ENCODE assay signal across 16 cellular contexts in genomic region chr1:208855403-208855802, GRCh38.
DNase-seq lines count a peak whose midpoint lies in the region; ATAC-seq and TF ChIP-seq lines count a peak whose summit lies in the region.
"Had no signal": no experiment of that assay in that cellular context is flagged by ENCODE, and none has a peak within 500 bp of the region (broad histone marks: within the 10 kb centered on the region; RNA-seq: fewer than 3 reads in every experiment).

No MANE protein-coding gene starts in this region.

- H3K9me3 ChIP-seq in body of pancreas: no peaks in the 10 kb centered on the region
- H3K9me3 ChIP-seq: breast epithelium, gastrocnemius medialis, MG63, thyroid gland had no signal

- no peaks in the 10 kb centered on the region for H3K9me3 Mint-ChIP-seq in activated CD4-positive, alpha-beta T cell treated with anti-CD3 and anti-CD28 coated beads for 36 hours (ENCODE audit: low read depth)

- 56 to 57% methylated on average over 1 of the region's 1 CpG for WGBS in body of pancreas, 2 donors

- no peaks in the 10 kb centered on the region for H3K36me3 ChIP-seq in body of pancreas (replicated peaks in 1 of 2; ENCODE audit: insufficient read depth in 1 of 2, low read depth in 2 of 2)
- H3K36me3 ChIP-seq: breast epithelium, gastrocnemius medialis, MG63, thyroid gland had no signal

- ATAC-seq in GM18858 (IDR thresholded peaks at IDR 0.05; ENCODE audit: unreplicated experiment): peak; percentile 77
- ATAC-seq in GM19455 (IDR thresholded peaks at IDR 0.05; ENCODE audit: unreplicated experiment): peak; percentile 53
- peak; percentile 85 for ATAC-seq in HG02759 (IDR thresholded peaks at IDR 0.05; ENCODE audit: unreplicated experiment)
- ATAC-seq in HG03565 (IDR thresholded peaks at IDR 0.05; ENCODE audit: unreplicated experiment): peak; percentile 90
- no peak for ATAC-seq in activated CD4-positive, alpha-beta T cell treated with anti-CD3 and anti-CD28 coated beads for 36 hours
- no peak for ATAC-seq in body of pancreas
- ATAC-seq: gastrocnemius medialis had no signal

- H3K4me1 ChIP-seq in body of pancreas: no peaks in the 10 kb centered on the region
- H3K4me1 ChIP-seq: breast epithelium, gastrocnemius medialis had no signal

- no peak for TF ChIP-seq POLR2A in body of pancreas (IDR thresholded peaks at IDR 0.05)

- no peak overlapping the region for H3K4me3 Mint-ChIP-seq in activated CD4-positive, alpha-beta T cell treated with anti-CD3 and anti-CD28 coated beads for 36 hours

- H3K27me3 Mint-ChIP-seq in activated CD4-positive, alpha-beta T cell treated with anti-CD3 and anti-CD28 coated beads for 36 hours: peaks cover 5% of the 10 kb centered on the region

- no peak overlapping the region for H3K4me3 ChIP-seq in body of pancreas
- H3K4me3 ChIP-seq: breast epithelium, gastrocnemius medialis, MG63, thyroid gland had no signal

- H3K27ac ChIP-seq in body of pancreas: no peak overlapping the region
- H3K27ac ChIP-seq: breast epithelium, C4-2B, gastrocnemius medialis, HL-60, thyroid gland had no signal

- no peaks in the 10 kb centered on the region for H3K36me3 Mint-ChIP-seq in activated CD4-positive, alpha-beta T cell treated with anti-CD3 and anti-CD28 coated beads for 36 hours (ENCODE audit: low read depth)

- POLR2A ChIA-PET in activated CD4-positive, alpha-beta T cell treated with anti-CD3 and anti-CD28 coated beads for 36 hours (lab: Charles Lee): no interaction called here

- no peak for TF ChIP-seq CTCF in body of pancreas (IDR thresholded peaks at IDR 0.05)

- CTCF ChIA-PET in activated CD4-positive, alpha-beta T cell treated with anti-CD3 and anti-CD28 coated beads for 36 hours (lab: Charles Lee): no interaction called here

- no peak for DNase-seq in activated CD4-positive, alpha-beta T cell treated with anti-CD3 and anti-CD28 coated beads for 36 hours
- DNase-seq in body of pancreas: no peak
- no peak for DNase-seq in activated naive CD4-positive, alpha-beta T cell (lab: John Stamatoyannopoulos, UW)
- DNase-seq in DMS53 treated with DMSO at 0.1 percent for 48 hours (lab: John Stamatoyannopoulos, UW; ENCODE audit: unreplicated experiment): no peak
- DNase-seq: activated CD4-positive, alpha-beta T cell treated with anti-CD3 and anti-CD28 coated beads for 4 hours; gastrocnemius medialis; MG63; NCI-H345; thyroid gland had no signal

- intact Hi-C loops in activated CD4-positive, alpha-beta T cell treated with anti-CD3 and anti-CD28 coated beads for 36 hours (cut with DNase I, micrococcal nuclease): no loop called here
- intact Hi-C loops in body of pancreas (cut with DNase I): no loop called here

- H3K27ac Mint-ChIP-seq in activated CD4-positive, alpha-beta T cell treated with anti-CD3 and anti-CD28 coated beads for 36 hours: no peak overlapping the region

- no peaks in the 10 kb centered on the region for H3K27me3 ChIP-seq in body of pancreas
- H3K27me3 ChIP-seq: breast epithelium, gastrocnemius medialis, MG63, thyroid gland had no signal

- H3K4me1 Mint-ChIP-seq in activated CD4-positive, alpha-beta T cell treated with anti-CD3 and anti-CD28 coated beads for 36 hours: no peaks in the 10 kb centered on the region

Comparison
In these comparisons a context has a peak if more than half of its experiments do, and no peak if none do; other contexts are left out.
1. ATAC-seq: peak in GM18858 (single experiment), GM19455 (single experiment), HG02759 (single experiment) and HG03565 (single experiment); none in activated CD4-positive, alpha-beta T cell treated with anti-CD3 and anti-CD28 coated beads for 36 hours (single experiment) and body of pancreas (single experiment).